In the genomic region with DNA sequence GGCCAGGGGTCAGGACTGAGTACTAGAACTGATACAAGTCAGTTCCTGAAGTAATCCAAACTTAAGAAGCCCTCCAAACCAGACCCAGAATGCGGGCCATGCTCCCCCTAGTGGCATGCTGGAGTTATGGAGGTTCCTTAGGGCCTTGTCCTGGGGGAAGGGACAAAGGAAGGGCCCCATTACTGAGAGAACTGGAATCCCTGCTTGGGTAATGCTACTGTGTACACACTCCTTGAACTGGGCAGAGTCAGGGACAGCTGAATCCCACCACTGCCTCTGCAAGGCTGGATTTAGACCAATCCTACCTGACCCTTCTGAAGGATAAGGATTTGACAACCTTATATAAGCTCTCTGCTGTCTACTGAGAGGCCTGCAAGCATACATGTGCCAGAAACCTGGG, we compare ENCODE assay signal across 8 cellular contexts.
DNase-seq lines count a peak whose midpoint lies in the region; ATAC-seq and TF ChIP-seq lines count a peak whose summit lies in the region.

No MANE protein-coding gene starts in this region.

- DNase-seq in GM04504 (ENCODE audit: low read depth) = peak; percentile 66
- DNase-seq in NCI-H2081 (lab: John Stamatoyannopoulos, UW) = peak; percentile 44 to 67
- DNase-seq in choroid plexus epithelial cell (ENCODE audit: low read depth) = peak; percentile 94
- DNase-seq in stimulated activated CD4-positive, alpha-beta T cell treated with anti-CD3 and anti-CD28 coated beads, Interleukin-4, amount 100 ng/mL, for 1 hour = peak; percentile 39
- no peak for DNase-seq in T-helper 9 cell

- peaks cover 2 to 17% (median 10%) of the 10 kb centered on the region in 4 donors for H3K4me1 ChIP-seq in liver (ENCODE audit: control insufficient read depth in 4 of 4, insufficient read depth in 4 of 4, low read length in 3 of 4)

- H3K4me3 ChIP-seq in choroid plexus epithelial cell (ENCODE audit: low read depth, low read length) (no peak overlapping the region), liver (ENCODE audit: low read depth in 1 of 3, low read length in 3 of 3) (no peak overlapping the region)

- peak; percentile 70 for ATAC-seq in HG02623 (IDR thresholded peaks at IDR 0.05; ENCODE audit: unreplicated experiment)

- H3K9ac ChIP-seq in liver (ENCODE audit: low read depth in 1 of 2, low read length in 2 of 2) = no peak overlapping the region

- H3K27ac ChIP-seq in VCaP (peak overlapping the region; percentile 31), liver (ENCODE audit: low read depth in 1 of 2, low read length in 2 of 2) (no peak overlapping the region)

- TF ChIP-seq CTCF in VCaP (conservative IDR thresholded peaks at IDR 0.05) (peak; percentile 85), choroid plexus epithelial cell (conservative IDR thresholded peaks at IDR 0.05; ENCODE audit: low read depth, low read length) (peak; percentile 98), liver (IDR thresholded peaks at IDR 0.05; ENCODE audit: low read depth, low read length, missing input control) (peak; percentile 79)

- H3K36me3 ChIP-seq in liver (ENCODE audit: control insufficient read depth in 4 of 4, insufficient read depth in 3 of 4, low read depth in 1 of 4, low read length in 3 of 4) = no peaks in the 10 kb centered on the region

- no peaks in the 10 kb centered on the region for H3K27me3 ChIP-seq in liver (ENCODE audit: control insufficient read depth in 4 of 4, insufficient read depth in 4 of 4, low read length in 3 of 4)

- TF ChIP-seq RAD21 in liver (IDR thresholded peaks at IDR 0.05) = peak; percentile 86 to 89

- WGBS in liver = 19% methylated on average over 1 of the region's 1 CpG

- H3K9me3 ChIP-seq in liver (ENCODE audit: control insufficient read depth in 4 of 4, low read length in 3 of 4) = no peaks in the 10 kb centered on the region

TF ChIP-seq in liver, 16 proteins besides CTCF, POLR2A, EP300 and RAD21:
- TF ChIP-seq GABPA (IDR thresholded peaks at IDR 0.05 in 1 of 2, conservative IDR thresholded peaks at IDR 0.05 in 1 of 2) (peak in 1 of 2 donors; percentile 30), RXRA (IDR thresholded peaks at IDR 0.05) (no peak), HNF4G (IDR thresholded peaks at IDR 0.05) (no peak)
- TF ChIP-seq, protein P1, sequence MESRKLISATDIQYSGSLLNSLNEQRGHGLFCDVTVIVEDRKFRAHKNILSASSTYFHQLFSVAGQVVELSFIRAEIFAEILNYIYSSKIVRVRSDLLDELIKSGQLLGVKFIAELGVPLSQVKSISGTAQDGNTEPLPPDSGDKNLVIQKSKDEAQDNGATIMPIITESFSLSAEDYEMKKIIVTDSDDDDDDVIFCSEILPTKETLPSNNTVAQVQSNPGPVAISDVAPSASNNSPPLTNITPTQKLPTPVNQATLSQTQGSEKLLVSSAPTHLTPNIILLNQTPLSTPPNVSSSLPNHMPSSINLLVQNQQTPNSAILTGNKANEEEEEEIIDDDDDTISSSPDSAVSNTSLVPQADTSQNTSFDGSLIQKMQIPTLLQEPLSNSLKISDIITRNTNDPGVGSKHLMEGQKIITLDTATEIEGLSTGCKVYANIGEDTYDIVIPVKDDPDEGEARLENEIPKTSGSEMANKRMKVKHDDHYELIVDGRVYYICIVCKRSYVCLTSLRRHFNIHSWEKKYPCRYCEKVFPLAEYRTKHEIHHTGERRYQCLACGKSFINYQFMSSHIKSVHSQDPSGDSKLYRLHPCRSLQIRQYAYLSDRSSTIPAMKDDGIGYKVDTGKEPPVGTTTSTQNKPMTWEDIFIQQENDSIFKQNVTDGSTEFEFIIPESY (IDR thresholded peaks at IDR 0.05) = peak; percentile 9
